Comparison of ENCODE assay signal across 8 cellular contexts in the genomic region with DNA sequence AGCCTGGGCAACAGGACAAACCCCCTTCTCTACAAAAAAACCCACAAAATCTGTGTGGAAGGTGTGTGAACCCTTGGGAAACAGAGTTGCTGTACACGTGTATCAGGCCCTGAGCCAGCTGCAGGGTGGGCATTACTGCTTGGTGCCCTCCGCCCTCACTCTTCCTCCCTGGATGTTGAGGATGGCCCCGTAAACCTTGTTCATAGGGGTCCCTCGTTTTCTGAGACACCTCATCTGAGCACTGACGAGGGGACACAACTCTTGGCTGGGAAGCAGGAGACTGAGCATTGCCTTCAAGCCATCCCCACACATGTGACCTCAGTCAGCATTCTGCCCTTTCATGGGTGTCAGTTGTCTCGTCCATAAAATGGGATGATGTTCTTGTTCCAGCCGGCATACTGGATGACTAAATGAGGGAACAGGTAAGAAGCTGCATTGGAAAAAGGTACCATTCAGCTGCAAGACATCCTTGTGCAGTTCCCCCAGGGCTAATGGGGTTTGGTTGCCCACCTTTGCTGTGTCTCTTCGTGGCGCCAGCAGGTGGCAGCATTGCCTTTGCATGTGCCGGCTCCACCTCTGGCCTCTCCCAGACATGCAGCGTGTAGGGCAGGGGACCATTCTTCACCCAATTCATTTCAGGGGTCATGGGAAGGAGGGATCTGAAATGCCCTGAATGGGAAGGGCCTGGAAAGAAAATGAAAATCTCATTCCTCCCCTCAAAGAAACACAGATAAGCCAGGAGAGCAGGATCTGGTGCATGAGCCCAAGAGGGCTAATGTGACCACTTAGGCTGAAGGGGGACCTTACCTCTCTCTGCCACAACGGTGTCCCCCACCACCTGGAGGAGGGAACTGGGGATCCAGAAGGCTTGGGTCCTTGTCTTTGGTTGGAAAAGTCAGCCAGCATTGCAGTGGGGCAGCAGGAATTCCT.
DNase-seq lines count a peak whose midpoint lies in the region; ATAC-seq lines count a peak whose summit lies in the region.

No MANE protein-coding gene starts in this region.

- peak; percentile 87 for DNase-seq in AG20443 (ENCODE audit: low spot score)
- peak; percentile 17 for DNase-seq in NCI-H748 treated with DMSO at 0.1 percent for 48 hours (lab: John Stamatoyannopoulos, UW)
- peak; percentile 51 to 55 for DNase-seq in activated CD4-positive, alpha-beta T cell treated with anti-CD3 and anti-CD28 coated beads, Interleukin-2, amount 50 U/mL, for 4 hours
- peak; percentile 84 for DNase-seq in ecto neural progenitor cell (ENCODE audit: low spot score)
- peak; percentile 75 for DNase-seq in medulla oblongata (ENCODE audit: extremely low spot score)
- peak; percentile 43 for DNase-seq in stimulated activated CD8-positive, alpha-beta memory T cell treated with anti-CD3 and anti-CD28 coated beads, Interleukin-15, amount 100 ng/mL, for 1 hour (ENCODE audit: low read depth)

- ATAC-seq in GM18907 (IDR thresholded peaks at IDR 0.05; ENCODE audit: unreplicated experiment) = peak; percentile 89
- ATAC-seq in HG03354 (IDR thresholded peaks at IDR 0.05; ENCODE audit: poor library complexity, severe bottlenecking, unreplicated experiment) = peak; percentile 87

Comparison
In these comparisons a context has a peak if more than half of its experiments do, and no peak if none do; other contexts are left out.
1. Peak in every context shown above with its lines: DNase-seq and ATAC-seq.
2. DNase-seq: peak in every context shown above with its lines; median percentile 87 in AG20443; 84 in ecto neural progenitor cell; 75 in medulla oblongata; 53 in activated CD4-positive, alpha-beta T cell treated with anti-CD3 and anti-CD28 coated beads, Interleukin-2, amount 50 U/mL, for 4 hours; 43 in stimulated activated CD8-positive, alpha-beta memory T cell treated with anti-CD3 and anti-CD28 coated beads, Interleukin-15, amount 100 ng/mL, for 1 hour; 17 in NCI-H748 treated with DMSO at 0.1 percent for 48 hours.